In the genomic region with DNA sequence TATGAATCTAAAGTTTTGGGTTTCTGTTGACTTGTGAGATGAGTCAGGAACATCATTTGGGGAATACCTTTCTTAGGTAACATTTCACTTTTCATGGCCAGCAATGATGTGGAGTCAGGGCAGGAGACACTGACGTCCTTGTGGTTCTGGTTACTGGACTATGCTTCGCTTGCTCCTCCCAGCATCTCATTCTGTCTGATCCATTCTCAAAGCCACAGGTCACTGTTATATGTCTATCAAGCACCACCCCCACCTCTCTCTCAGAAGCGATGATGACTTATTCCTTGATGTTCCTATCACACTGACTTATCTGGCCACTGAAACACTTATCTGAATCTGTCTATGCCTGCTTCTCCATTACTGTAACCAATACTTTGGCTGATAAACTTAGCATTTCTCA, we compare ENCODE assay signal across 22 cellular contexts. TPM values are rescaled to one million over a fixed set of nuclear protein-coding genes. Genes with fewer than 3 reads are reported as not detected.
DNase-seq lines count a peak whose midpoint lies in the region; ATAC-seq and TF ChIP-seq lines count a peak whose summit lies in the region.
"Had no signal": no experiment of that assay in that cellular context is flagged by ENCODE, and none has a peak within 500 bp of the region (broad histone marks: within the 10 kb centered on the region; RNA-seq: fewer than 3 reads in every experiment).

No MANE protein-coding gene starts in this region.

- H3K4me1 Mint-ChIP-seq in T-helper 2 cell treated with Interferon-gamma antibody and Interleukin-4, amounts not matched to agents 5 μg/mL and 100 μg/mL, for 36 hours (ENCODE audit: low read depth) = peaks cover 9% of the 10 kb centered on the region
- peaks cover 6 to 25% of the 10 kb centered on the region in 2 donors for H3K4me1 Mint-ChIP-seq in immature natural killer cell

- no peak for TF ChIP-seq CTCF in mucosa of descending colon (IDR thresholded peaks at IDR 0.05)

- H3K4me3 Mint-ChIP-seq in T-helper 2 cell treated with Interferon-gamma antibody and Interleukin-4, amounts not matched to agents 5 μg/mL and 100 μg/mL, for 36 hours = no peak overlapping the region
- H3K4me3 Mint-ChIP-seq in immature natural killer cell = no peak overlapping the region
- H3K4me3 Mint-ChIP-seq: activated CD8-positive, alpha-beta T cell treated with anti-CD3 and anti-CD28 coated beads, Interleukin-2, amount 10 ng/mL, durations not matched to agents 7 days and 5 days; CD4-positive, alpha-beta memory T cell; T-cell had no signal

- H3K4me1 ChIP-seq in mucosa of descending colon (ENCODE audit: low read depth) = no peaks in the 10 kb centered on the region
- H3K4me1 ChIP-seq: lower lobe of right lung had no signal

- no peak overlapping the region for H3K4me3 ChIP-seq in mucosa of descending colon
- H3K4me3 ChIP-seq: lower lobe of right lung, ovary, skin epidermis had no signal

- no peak for DNase-seq in activated CD4-positive, CD25-positive, alpha-beta regulatory T cell (lab: John Stamatoyannopoulos, UW)
- DNase-seq in T-helper 2 cell treated with Interferon-gamma antibody and Interleukin-4, amounts not matched to agents 5 μg/mL and 100 μg/mL, for 36 hours (ENCODE audit: low spot score) = peak; percentile 23
- no peak for DNase-seq in immature natural killer cell
- no peak for DNase-seq in activated effector memory CD4-positive, alpha-beta T cell treated with anti-CD3 and anti-CD28 coated beads, Interleukin-2, amount 50 U/mL, for 16 hours
- no peak for DNase-seq in mucosa of descending colon
- DNase-seq: activated CD4-positive, CD25-positive, alpha-beta regulatory T cell treated with anti-CD3 and anti-CD28 coated beads, Interleukin-2, amount 50 U/mL, for 72 hours; activated CD8-positive, alpha-beta T cell treated with anti-CD3 and anti-CD28 coated beads, Interleukin-2, amount 10 ng/mL, durations not matched to agents 7 days and 5 days; AML-193; brain microvascular endothelial cell; CD4-positive, alpha-beta memory T cell; kidney; lower lobe of right lung; NCI-H1105; NCI-H2029 treated with DMSO at 0.1 percent for 48 hours; NCI-H2227 treated with DMSO at 0.1 percent for 48 hours; ovary; RPMI8226; T-cell had no signal

- H3K27me3 Mint-ChIP-seq in T-helper 2 cell treated with Interferon-gamma antibody and Interleukin-4, amounts not matched to agents 5 μg/mL and 100 μg/mL, for 36 hours (ENCODE audit: low read depth) = peaks cover 22% of the 10 kb centered on the region
- peaks cover 0 to 5% (median 2%) of the 10 kb centered on the region in 3 donors for H3K27me3 Mint-ChIP-seq in immature natural killer cell (ENCODE audit: low read depth in 3 of 3)

- intact Hi-C loops in mucosa of descending colon (cut with DNase I, micrococcal nuclease) = loop anchor here (5.0 to 10.0 kb wide), 2 partner anchors 263 to 325 kb away; partner anchors contain the start of gene CAV1 (in 1 of the 2)

- peak; percentile 27 to 48 for ATAC-seq in activated CD4-positive, CD25-positive, alpha-beta regulatory T cell treated with anti-CD3 and anti-CD28 coated beads, Interleukin-2, amount 50 U/mL, for 24 hours
- ATAC-seq in HG02610 (IDR thresholded peaks at IDR 0.05; ENCODE audit: unreplicated experiment) (peak; percentile 77), GM21367 (IDR thresholded peaks at IDR 0.05; ENCODE audit: unreplicated experiment) (no peak), mucosa of descending colon (no peak)
- ATAC-seq: activated CD8-positive, alpha-beta T cell treated with anti-CD3 and anti-CD28 coated beads, Interleukin-2, amount 10 ng/mL, durations not matched to agents 7 days and 5 days; lower lobe of right lung; T-cell had no signal

- H3K36me3 Mint-ChIP-seq in T-helper 2 cell treated with Interferon-gamma antibody and Interleukin-4, amounts not matched to agents 5 μg/mL and 100 μg/mL, for 36 hours (ENCODE audit: low read depth) = peaks cover 22% of the 10 kb centered on the region
- H3K36me3 Mint-ChIP-seq in immature natural killer cell = peaks cover 0 to 15% (median 13%) of the 10 kb centered on the region in 3 donors

- no peaks in the 10 kb centered on the region for H3K9me3 ChIP-seq in mucosa of descending colon
- H3K9me3 ChIP-seq: lower lobe of right lung, ovary had no signal

- no peaks in the 10 kb centered on the region for H3K9me3 Mint-ChIP-seq in T-helper 2 cell treated with Interferon-gamma antibody and Interleukin-4, amounts not matched to agents 5 μg/mL and 100 μg/mL, for 36 hours
- no peaks in the 10 kb centered on the region for H3K9me3 Mint-ChIP-seq in immature natural killer cell
- H3K9me3 Mint-ChIP-seq: CD4-positive, alpha-beta memory T cell; T-cell had no signal

- H3K36me3 ChIP-seq in mucosa of descending colon (ENCODE audit: low read depth) = no peaks in the 10 kb centered on the region
- H3K36me3 ChIP-seq: ovary had no signal

- H3K27ac Mint-ChIP-seq in T-helper 2 cell treated with Interferon-gamma antibody and Interleukin-4, amounts not matched to agents 5 μg/mL and 100 μg/mL, for 36 hours = no peak overlapping the region
- H3K27ac Mint-ChIP-seq in immature natural killer cell = peak overlapping the region in 5 of 6 donors; percentile 26 to 88 (median 58)
- H3K27ac Mint-ChIP-seq: activated CD8-positive, alpha-beta T cell treated with anti-CD3 and anti-CD28 coated beads, Interleukin-2, amount 10 ng/mL, durations not matched to agents 7 days and 5 days; T-cell had no signal

RNA-seq across cellular contexts. Expression of gene TES, which starts 51.6 kb away (rescaled TPM):
- 100 to 1,000 TPM; 235 to 402 (median 325) TPM for polyA plus RNA-seq in immature natural killer cell
- total RNA-seq in mucosa of descending colon = 100 to 1,000 TPM; 101 to 224 (median 106) TPM

Comparison
In these comparisons a context has a peak if more than half of its experiments do, and no peak if none do; other contexts are left out.
1. ATAC-seq: peak in activated CD4-positive, CD25-positive, alpha-beta regulatory T cell treated with anti-CD3 and anti-CD28 coated beads, Interleukin-2, amount 50 U/mL, for 24 hours (2 of 2) and HG02610 (single experiment); none in GM21367 (single experiment) and mucosa of descending colon (single experiment).